ENCODE assay signal across 17 cellular contexts in genomic region chr9:114141553-114142548, GRCh38. TPM values are rescaled to one million over a fixed set of nuclear protein-coding genes. Genes with fewer than 3 reads are reported as not detected.
DNase-seq lines count a peak whose midpoint lies in the region; ATAC-seq and TF ChIP-seq lines count a peak whose summit lies in the region.
"Had no signal": no experiment of that assay in that cellular context is flagged by ENCODE, and none has a peak within 500 bp of the region (broad histone marks: within the 10 kb centered on the region; RNA-seq: fewer than 3 reads in every experiment).

No MANE protein-coding gene starts in this region.

- H3K9me3 ChIP-seq in adipocyte (ENCODE audit: control insufficient read depth, low read length) (peaks cover 9% of the 10 kb centered on the region), smooth muscle cell (replicated peaks; ENCODE audit: low read depth) (no peaks in the 10 kb centered on the region), prostate gland (no peaks in the 10 kb centered on the region)
- H3K9me3 ChIP-seq: SJSA1, vagina had no signal

- TF ChIP-seq CTCF in smooth muscle cell (IDR thresholded peaks at IDR 0.05; ENCODE audit: borderline replicate concordance, insufficient read depth, poor library complexity, severe bottlenecking) (no peak), prostate gland (IDR thresholded peaks at IDR 0.05) (no peak)

- ATAC-seq in left ventricle myocardium superior (peak; percentile 69), HG02970 (IDR thresholded peaks at IDR 0.05; ENCODE audit: low FRiP score, unreplicated experiment) (no peak), HG02852 (IDR thresholded peaks at IDR 0.05; ENCODE audit: unreplicated experiment) (no peak)
- ATAC-seq: stimulated activated naive CD8-positive, alpha-beta T cell treated with anti-CD3 and anti-CD28 coated beads, Interleukin-15, Interleukin-2, amounts not matched to agents 100 U/mL and 50 U/mL, for 24 hours had no signal

- H3K27ac ChIP-seq in smooth muscle cell (ENCODE audit: low read depth) = no peak overlapping the region
- no peak overlapping the region for H3K27ac ChIP-seq in prostate gland
- H3K27ac ChIP-seq: SJSA1, vagina had no signal

- H3K79me2 ChIP-seq in smooth muscle cell (ENCODE audit: low read depth) = no peaks in the 10 kb centered on the region

- WGBS in smooth muscle cell (ENCODE audit: low lambda C conversion rate) = 45% methylated on average over 9 of the region's 9 CpGs
- 51% methylated on average over 9 of the region's 9 CpGs for WGBS in prostate gland

- H4K20me1 ChIP-seq in smooth muscle cell (ENCODE audit: low read depth) = no peaks in the 10 kb centered on the region

- no peaks in the 10 kb centered on the region for H3K36me3 ChIP-seq in adipocyte (ENCODE audit: control insufficient read depth, insufficient read depth, low read length, severe bottlenecking)
- no peaks in the 10 kb centered on the region for H3K36me3 ChIP-seq in smooth muscle cell (ENCODE audit: low read depth)
- H3K36me3 ChIP-seq in prostate gland = no peaks in the 10 kb centered on the region
- H3K36me3 ChIP-seq: SJSA1, vagina had no signal

- peaks cover 14% of the 10 kb centered on the region for H3F3A ChIP-seq in smooth muscle cell (ENCODE audit: low read depth)

- TF ChIP-seq POLR2A in prostate gland (IDR thresholded peaks at IDR 0.05) = no peak

- peaks cover 35% of the 10 kb centered on the region for H3K4me1 ChIP-seq in adipocyte (ENCODE audit: control insufficient read depth, insufficient read depth, low read length)
- H3K4me1 ChIP-seq in smooth muscle cell (ENCODE audit: low read depth) = no peaks in the 10 kb centered on the region
- H3K4me1 ChIP-seq in prostate gland (replicated peaks) = no peaks in the 10 kb centered on the region
- H3K4me1 ChIP-seq: SJSA1 had no signal

- no peak overlapping the region for H2AFZ ChIP-seq in smooth muscle cell (ENCODE audit: low read depth)

- intact Hi-C loops in left ventricle myocardium superior (cut with micrococcal nuclease) = no loop called here
- intact Hi-C loops in prostate gland (cut with DNase I) = no loop called here

- H3K9ac ChIP-seq in adipocyte (ENCODE audit: low read length) (no peak overlapping the region), smooth muscle cell (ENCODE audit: low read depth) (no peak overlapping the region)

- H3K4me3 ChIP-seq in adipocyte (ENCODE audit: low read length) = no peak overlapping the region
- no peak overlapping the region for H3K4me3 ChIP-seq in smooth muscle cell
- no peak overlapping the region for H3K4me3 ChIP-seq in prostate gland
- H3K4me3 ChIP-seq: SJSA1, vagina had no signal

- H3K27me3 ChIP-seq in adipocyte (replicated peaks; ENCODE audit: control insufficient read depth, insufficient read depth, low read length) (peaks cover 46% of the 10 kb centered on the region), smooth muscle cell (ENCODE audit: low read depth) (no peaks in the 10 kb centered on the region), prostate gland (replicated peaks; ENCODE audit: insufficient read depth) (no peaks in the 10 kb centered on the region)
- H3K27me3 ChIP-seq: vagina had no signal

- DNase-seq in LHCN-M2 (ENCODE audit: low read depth) = peak; percentile 32
- peak; percentile 46 for DNase-seq in adipocyte (ENCODE audit: low read depth)
- peak; percentile 48 for DNase-seq in left ventricle myocardium superior
- DNase-seq in smooth muscle cell (lab: John Stamatoyannopoulos, UW; ENCODE audit: unreplicated experiment) = no peak
- no peak for DNase-seq in prostate gland (ENCODE audit: low spot score)
- DNase-seq: activated CD4-positive, alpha-beta memory T cell treated with anti-CD3 and anti-CD28 coated beads, Interleukin-2, amount 10 ng/mL, durations not matched to agents 7 days and 5 days; CD4-positive, alpha-beta T cell; effector CD4-positive, alpha-beta T cell; GOT3; KG1; NCI-H187 treated with DMSO at 0.1 percent for 48 hours; stimulated activated naive CD8-positive, alpha-beta T cell treated with anti-CD3 and anti-CD28 coated beads, Interleukin-15, Interleukin-2, amounts not matched to agents 100 U/mL and 50 U/mL, for 24 hours had no signal

- H3K4me2 ChIP-seq in smooth muscle cell = peak overlapping the region; percentile 28

RNA-seq across cellular contexts. Expression of gene COL27A1, which starts 13.5 kb away (rescaled TPM):
- 6.7 and 11.4 TPM in 2 replicates for total RNA-seq in LHCN-M2 (2014; rRNA removed)
- 3.5 TPM for polyA plus RNA-seq in LHCN-M2 (2012)
- total RNA-seq in left ventricle myocardium superior = 11.0 TPM
- total RNA-seq in smooth muscle cell = 18.1 and 20.7 TPM in 2 replicates
- 19.9 and 33.5 TPM in 2 replicates for polyA plus RNA-seq in smooth muscle cell
- 10 to 100 TPM in 1 of 2 donors, 1 to 10 TPM in 1; 8.7 to 54.8 TPM for total RNA-seq in prostate gland

RNA-seq across cellular contexts. Expression of gene KIF12, which starts 42.8 kb away (rescaled TPM):
- total RNA-seq in LHCN-M2 (2014; rRNA removed) = not detected in 2 replicates
- not detected for polyA plus RNA-seq in LHCN-M2 (2012)
- not detected for total RNA-seq in left ventricle myocardium superior
- 0.09 TPM in 1 of 2 replicates, not detected in the other for total RNA-seq in smooth muscle cell
- polyA plus RNA-seq in smooth muscle cell = 0.21 TPM in 1 of 2 replicates, not detected in the other
- 10 to 100 TPM in 1 of 2 donors, 1 to 10 TPM in 1; 8.4 to 21.5 TPM for total RNA-seq in prostate gland
- total RNA-seq: activated CD4-positive, alpha-beta memory T cell treated with anti-CD3 and anti-CD28 coated beads, Interleukin-2, amount 10 ng/mL, durations not matched to agents 7 days and 5 days; activated T-helper 2 cell treated with anti-CD3 and anti-CD28 coated beads, Interferon-gamma antibody, Interleukin-2, Interleukin-4, amounts not matched to agents 10 μg/mL and 5 μg/mL and 100 μg/mL, durations not matched to agents 14 hours and 24 hours and 36 hours; CD4-positive, alpha-beta T cell; vagina had no signal

Comparison
In these comparisons a context has a peak if more than half of its experiments do, and no peak if none do; other contexts are left out.
1. DNase-seq: peak in LHCN-M2 (single experiment), adipocyte (single experiment) and left ventricle myocardium superior (single experiment); none in smooth muscle cell (single experiment) and prostate gland (single experiment).